In genomic region chr20:51385941-51386530, GRCh38 we compare ENCODE assay signal across 8 cellular contexts.
DNase-seq lines count a peak whose midpoint lies in the region; ATAC-seq, FAIRE-seq and TF ChIP-seq lines count a peak whose summit lies in the region.

No MANE protein-coding gene starts in this region.

- H3K4me3 ChIP-seq in WERI-Rb-1 (ENCODE audit: low read depth, low read length), result no peak overlapping the region
- H3K4me3 ChIP-seq in pancreas, result no peak overlapping the region

- peaks cover 33 to 48% (median 45%) of the 10 kb centered on the region in 3 donors for H3K4me1 ChIP-seq in pancreas

- H3K27me3 ChIP-seq in WERI-Rb-1 (ENCODE audit: insufficient read depth, low read depth, severe bottlenecking), result peaks cover 98% of the 10 kb centered on the region
- no peaks in the 10 kb centered on the region for H3K27me3 ChIP-seq in pancreas

- DNase-seq in NCI-H1092 treated with DMSO at 0.1 percent for 48 hours (lab: John Stamatoyannopoulos, UW), result peak; percentile 9
- no peak for DNase-seq in NCI-H1092 (lab: John Stamatoyannopoulos, UW)
- DNase-seq in HuH-7 (ENCODE audit: low spot score), result peak; percentile 57
- no peak for DNase-seq in WERI-Rb-1
- DNase-seq in fibroblast of gingiva (ENCODE audit: low read depth), result peak; percentile 29
- DNase-seq in renal cortical epithelial cell (ENCODE audit: low read depth), result peak; percentile 26
- DNase-seq in pancreas, result no peak

- TF ChIP-seq CTCF in WERI-Rb-1 (IDR thresholded peaks at IDR 0.05; ENCODE audit: low read depth, low read length) (peak; percentile 29; the same call in 1 of the 2 replicates), pancreas (IDR thresholded peaks at IDR 0.05) (no peak)

- 87% methylated on average over 4 of the region's 4 CpGs for WGBS in pancreas, 2 donors

- no peak overlapping the region for H3K27ac ChIP-seq in WERI-Rb-1
- H3K27ac ChIP-seq in pancreas, result no peak overlapping the region

- ATAC-seq in HG03159 (IDR thresholded peaks at IDR 0.05; ENCODE audit: unreplicated experiment), result no peak
- no peak for ATAC-seq in pancreas

- no peaks in the 10 kb centered on the region for H3K36me3 ChIP-seq in WERI-Rb-1
- no peaks in the 10 kb centered on the region for H3K36me3 ChIP-seq in pancreas

- H3K9me3 ChIP-seq in WERI-Rb-1 (ENCODE audit: severe bottlenecking) (no peaks in the 10 kb centered on the region), pancreas (no peaks in the 10 kb centered on the region)

- intact Hi-C loops in pancreas (cut with DNase I), result no loop called here

- no peak for FAIRE-seq in pancreas (lab: Jason Lieb, UNC)

Comparison
In these comparisons a context has a peak if more than half of its experiments do, and no peak if none do; other contexts are left out.
1. DNase-seq: peak in NCI-H1092 treated with DMSO at 0.1 percent for 48 hours (single experiment), HuH-7 (single experiment), fibroblast of gingiva (single experiment) and renal cortical epithelial cell (single experiment); none in NCI-H1092 (single experiment), WERI-Rb-1 (single experiment) and pancreas (0 of 6).